15 cellular contexts compared by ENCODE assay signal in the genomic region with DNA sequence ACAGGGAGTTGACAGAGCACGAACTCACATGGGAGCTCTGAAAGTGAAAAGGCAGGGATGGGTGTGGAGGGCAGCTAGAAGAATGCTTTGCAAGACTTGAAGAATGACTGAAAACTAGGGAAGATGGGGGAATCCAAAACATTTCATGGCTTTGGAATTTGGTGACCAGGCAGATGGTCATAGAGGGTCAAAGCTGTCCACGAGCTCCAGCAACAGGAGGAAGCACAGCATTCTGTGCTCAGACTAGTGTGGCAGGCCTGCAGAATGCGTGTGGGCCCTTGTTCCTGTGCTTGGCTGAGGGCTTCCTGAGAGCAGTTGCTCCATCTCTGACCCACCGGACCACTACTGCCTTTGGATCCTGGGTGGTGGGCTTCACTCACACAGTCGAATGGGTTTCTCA.
A peak's percentile ranks its signal among the peaks of the same experiment; 100 is the strongest.
DNase-seq lines count a peak whose midpoint lies in the region; ATAC-seq, FAIRE-seq and TF ChIP-seq lines count a peak whose summit lies in the region.
"Had no signal": no experiment of that assay in that cellular context is flagged by ENCODE, and none has a peak within 500 bp of the region (broad histone marks: within the 10 kb centered on the region; RNA-seq: fewer than 3 reads in every experiment).

No MANE protein-coding gene starts in this region.

- H3K4me3 ChIP-seq in DOHH2 (ENCODE audit: low read length): peak overlapping the region; percentile 19
- H3K4me3 ChIP-seq in fibroblast of the aortic adventitia (ENCODE audit: low read depth, low read length): no peak overlapping the region
- no peak overlapping the region for H3K4me3 ChIP-seq in PC-9
- H3K4me3 ChIP-seq: colonic mucosa, smooth muscle cell had no signal

- H3K27me3 Mint-ChIP-seq in stimulated activated memory B cell treated with anti-CD40 and anti-IgM and Interleukin-4, amounts not matched to agents 10 μg/mL and 1 μg/mL and 100 μg/mL, for 72 hours: no peaks in the 10 kb centered on the region
- H3K27me3 Mint-ChIP-seq: activated CD4-positive, alpha-beta memory T cell treated with anti-CD3 and anti-CD28 coated beads, Interleukin-2, amount 10 ng/mL, durations not matched to agents 7 days and 5 days; stimulated activated naive CD8-positive, alpha-beta T cell treated with anti-CD3 and anti-CD28 coated beads, Interleukin-15, amount 100 ng/mL, for 72 hours had no signal

- ATAC-seq in stimulated activated memory B cell treated with anti-CD40 and anti-IgM and Interleukin-4, amounts not matched to agents 10 μg/mL and 1 μg/mL and 100 μg/mL, for 72 hours: no peak
- ATAC-seq in HG03095 (IDR thresholded peaks at IDR 0.05; ENCODE audit: unreplicated experiment) (no peak), HG03097 (IDR thresholded peaks at IDR 0.05; ENCODE audit: low FRiP score, unreplicated experiment) (no peak)
- ATAC-seq: stimulated activated naive CD8-positive, alpha-beta T cell treated with anti-CD3 and anti-CD28 coated beads, Interleukin-15, amount 100 ng/mL, for 72 hours had no signal

- H3K4me1 ChIP-seq in DOHH2 (ENCODE audit: control insufficient read depth, low read length) (peaks cover 53% of the 10 kb centered on the region), PC-9 (replicated peaks; ENCODE audit: insufficient read depth) (peaks cover 6% of the 10 kb centered on the region)
- H3K4me1 ChIP-seq: BE2C, colonic mucosa had no signal

- H3K4me1 Mint-ChIP-seq in stimulated activated memory B cell treated with anti-CD40 and anti-IgM and Interleukin-4, amounts not matched to agents 10 μg/mL and 1 μg/mL and 100 μg/mL, for 72 hours: peaks cover 20% of the 10 kb centered on the region
- H3K4me1 Mint-ChIP-seq: activated CD4-positive, alpha-beta memory T cell treated with anti-CD3 and anti-CD28 coated beads, Interleukin-2, amount 10 ng/mL, durations not matched to agents 7 days and 5 days had no signal

- H3K36me3 ChIP-seq in DOHH2 (ENCODE audit: control insufficient read depth, low read length) (peaks cover 9% of the 10 kb centered on the region), PC-9 (ENCODE audit: low read depth) (no peaks in the 10 kb centered on the region)
- H3K36me3 ChIP-seq: BE2C, colonic mucosa had no signal

- POLR2A ChIA-PET in PC-9 (lab: Charles Lee; ENCODE audit: unreplicated experiment): no interaction called here

- FAIRE-seq in RCC 7860 (lab: Jason Lieb, UNC): no peak

- intact Hi-C loops in PC-9 (cut with micrococcal nuclease; ENCODE audit: unreplicated experiment): no loop called here

- H3K36me3 Mint-ChIP-seq in stimulated activated memory B cell treated with anti-CD40 and anti-IgM and Interleukin-4, amounts not matched to agents 10 μg/mL and 1 μg/mL and 100 μg/mL, for 72 hours: peaks cover 6% of the 10 kb centered on the region

- peak overlapping the region; percentile 80 for H3K27ac Mint-ChIP-seq in stimulated activated memory B cell treated with anti-CD40 and anti-IgM and Interleukin-4, amounts not matched to agents 10 μg/mL and 1 μg/mL and 100 μg/mL, for 72 hours
- H3K27ac Mint-ChIP-seq: activated CD4-positive, alpha-beta memory T cell treated with anti-CD3 and anti-CD28 coated beads, Interleukin-2, amount 10 ng/mL, durations not matched to agents 7 days and 5 days; stimulated activated naive CD8-positive, alpha-beta T cell treated with anti-CD3 and anti-CD28 coated beads, Interleukin-15, amount 100 ng/mL, for 72 hours had no signal

- CTCF ChIA-PET in PC-9 (lab: Charles Lee): no interaction called here

- BruUV-seq in PC-9 (replicated peaks; lab: Mats Ljungman, UMichigan): no TSS peak

- no peaks in the 10 kb centered on the region for H3K79me2 ChIP-seq in DOHH2 (ENCODE audit: control insufficient read depth, low read length)
- no peaks in the 10 kb centered on the region for H3K79me2 ChIP-seq in PC-9 (ENCODE audit: low read depth)

- no peak for TF ChIP-seq CTCF in DOHH2 (IDR thresholded peaks at IDR 0.05; ENCODE audit: low read depth, low read length, poor library complexity, severe bottlenecking)
- TF ChIP-seq CTCF in fibroblast of the aortic adventitia (IDR thresholded peaks at IDR 0.05; ENCODE audit: insufficient read depth, low read length): no peak
- TF ChIP-seq CTCF in PC-9 (conservative IDR thresholded peaks at IDR 0.05): no peak

- H2AFZ ChIP-seq in PC-9: no peak overlapping the region

- H3K4me3 Mint-ChIP-seq in stimulated activated memory B cell treated with anti-CD40 and anti-IgM and Interleukin-4, amounts not matched to agents 10 μg/mL and 1 μg/mL and 100 μg/mL, for 72 hours: no peak overlapping the region
- H3K4me3 Mint-ChIP-seq: activated CD4-positive, alpha-beta memory T cell treated with anti-CD3 and anti-CD28 coated beads, Interleukin-2, amount 10 ng/mL, durations not matched to agents 7 days and 5 days; stimulated activated naive CD8-positive, alpha-beta T cell treated with anti-CD3 and anti-CD28 coated beads, Interleukin-15, amount 100 ng/mL, for 72 hours had no signal

- H3K9me3 Mint-ChIP-seq in stimulated activated memory B cell treated with anti-CD40 and anti-IgM and Interleukin-4, amounts not matched to agents 10 μg/mL and 1 μg/mL and 100 μg/mL, for 72 hours: peaks cover 4% of the 10 kb centered on the region
- H3K9me3 Mint-ChIP-seq: activated CD4-positive, alpha-beta memory T cell treated with anti-CD3 and anti-CD28 coated beads, Interleukin-2, amount 10 ng/mL, durations not matched to agents 7 days and 5 days had no signal

- H4K20me1 ChIP-seq in DOHH2 (ENCODE audit: control insufficient read depth, insufficient read depth, low read depth, low read length): no peaks in the 10 kb centered on the region
- no peaks in the 10 kb centered on the region for H4K20me1 ChIP-seq in PC-9 (ENCODE audit: insufficient read depth)

- no peaks in the 10 kb centered on the region for H3K27me3 ChIP-seq in DOHH2 (ENCODE audit: control insufficient read depth, low read length)
- H3K27me3 ChIP-seq in PC-9 (ENCODE audit: insufficient read depth, low read depth): no peaks in the 10 kb centered on the region
- H3K27me3 ChIP-seq: BE2C, colonic mucosa had no signal

- H3K4me2 ChIP-seq in DOHH2 (ENCODE audit: low read length): peak overlapping the region; percentile 38
- H3K4me2 ChIP-seq in PC-9: no peak overlapping the region
- H3K4me2 ChIP-seq: smooth muscle cell had no signal

- H3F3A ChIP-seq in DOHH2 (ENCODE audit: control insufficient read depth, insufficient read depth): peaks cover 8% of the 10 kb centered on the region
- H3F3A ChIP-seq in PC-9 (ENCODE audit: insufficient read depth, low read depth): peaks cover 6% of the 10 kb centered on the region; the same call in 1 of the 2 replicates

- H3K9me2 ChIP-seq in DOHH2 (replicated peaks; ENCODE audit: control insufficient read depth, low read length) (no peaks in the 10 kb centered on the region), PC-9 (ENCODE audit: insufficient read depth) (no peaks in the 10 kb centered on the region)

- DNase-seq in RCC 7860 (ENCODE audit: low spot score) (peak; percentile 13), fibroblast of the aortic adventitia (ENCODE audit: low read depth) (peak; percentile 43), PC-9 (no peak), NCI-H2107 (lab: John Stamatoyannopoulos, UW) (no peak)
- DNase-seq: activated CD4-positive, alpha-beta memory T cell treated with anti-CD3 and anti-CD28 coated beads, Interleukin-2, amount 10 ng/mL, durations not matched to agents 7 days and 5 days; BE2C; colonic mucosa; DMS79 treated with DMSO at 0.1 percent for 48 hours; NCI-H1048; stimulated activated naive CD8-positive, alpha-beta T cell treated with anti-CD3 and anti-CD28 coated beads, Interleukin-15, amount 100 ng/mL, for 72 hours had no signal

- H3K27ac ChIP-seq in DOHH2 (ENCODE audit: low read depth, low read length) (peak overlapping the region; percentile 73), PC-9 (no peak overlapping the region)
- H3K27ac ChIP-seq: colonic mucosa had no signal

- no peaks in the 10 kb centered on the region for H3K9me3 ChIP-seq in DOHH2 (ENCODE audit: control insufficient read depth, insufficient read depth, low read length)
- H3K9me3 ChIP-seq in PC-9 (ENCODE audit: insufficient read depth, low read depth): no peaks in the 10 kb centered on the region
- H3K9me3 ChIP-seq: BE2C, colonic mucosa had no signal

Comparison
In these comparisons a context has a peak if more than half of its experiments do, and no peak if none do; other contexts are left out.
1. DNase-seq: peak in RCC 7860 (single experiment) and fibroblast of the aortic adventitia (single experiment); none in PC-9 (0 of 2) and NCI-H2107 (single experiment).